Comparison of ENCODE assay signal across 9 cellular contexts in genomic region chr1:192538407-192539311, GRCh38. TPM values are rescaled to one million over a fixed set of nuclear protein-coding genes. Genes with fewer than 3 reads are reported as not detected.
A peak's percentile ranks its signal among the peaks of the same experiment; 100 is the strongest.
DNase-seq lines count a peak whose midpoint lies in the region; ATAC-seq and TF ChIP-seq lines count a peak whose summit lies in the region.
"Had no signal": no experiment of that assay in that cellular context is flagged by ENCODE, and none has a peak within 500 bp of the region (broad histone marks: within the 10 kb centered on the region; RNA-seq: fewer than 3 reads in every experiment).

No MANE protein-coding gene starts in this region.

- ATAC-seq in GM19397 (IDR thresholded peaks at IDR 0.05; ENCODE audit: unreplicated experiment) (peak; percentile 90), HG03378 (IDR thresholded peaks at IDR 0.05; ENCODE audit: unreplicated experiment) (peak; percentile 87)

- peak overlapping the region; percentile 5; the same call in 1 of the 2 replicates for H3K27ac ChIP-seq in BLaER1
- peak overlapping the region in 17 of 59 donors; percentile 4 to 62 (median 24) for H3K27ac ChIP-seq in dorsolateral prefrontal cortex
- H3K27ac ChIP-seq: HL-60 had no signal

- no peaks in the 10 kb centered on the region for H4K20me1 ChIP-seq in BLaER1

- H3K4me3 Mint-ChIP-seq in activated naive CD8-positive, alpha-beta T cell treated with anti-CD3 and anti-CD28 coated beads for 36 hours = no peak overlapping the region

- H3K4me2 ChIP-seq in BLaER1 = peak overlapping the region; percentile 51

- no peak overlapping the region for H3K9ac ChIP-seq in BLaER1

- no peak for DNase-seq in activated naive CD8-positive, alpha-beta T cell treated with anti-CD3 and anti-CD28 coated beads for 36 hours
- peak; percentile 47 for DNase-seq in myocyte (ENCODE audit: low read depth)
- DNase-seq in NCI-H226 = no peak
- no peak for DNase-seq in dorsolateral prefrontal cortex
- no peak for DNase-seq in COLO668 (lab: John Stamatoyannopoulos, UW; ENCODE audit: unreplicated experiment)

- H3K27ac Mint-ChIP-seq in activated naive CD8-positive, alpha-beta T cell treated with anti-CD3 and anti-CD28 coated beads for 36 hours = peak overlapping the region; percentile 68

- peaks cover 10% of the 10 kb centered on the region for H3K9me3 ChIP-seq in BLaER1

- intact Hi-C loops in dorsolateral prefrontal cortex (cut with DNase I) = no loop called here

- no peak overlapping the region for H3K4me3 ChIP-seq in BLaER1
- peak overlapping the region in 1 of 59 donors; percentile 4 for H3K4me3 ChIP-seq in dorsolateral prefrontal cortex

- H3K27me3 ChIP-seq in BLaER1 (no peaks in the 10 kb centered on the region), dorsolateral prefrontal cortex (no peaks in the 10 kb centered on the region)

- H3K4me1 Mint-ChIP-seq in activated naive CD8-positive, alpha-beta T cell treated with anti-CD3 and anti-CD28 coated beads for 36 hours = peaks cover 22% of the 10 kb centered on the region

- peaks cover 2% of the 10 kb centered on the region for H3K36me3 Mint-ChIP-seq in activated naive CD8-positive, alpha-beta T cell treated with anti-CD3 and anti-CD28 coated beads for 36 hours

- H3K27me3 Mint-ChIP-seq in activated naive CD8-positive, alpha-beta T cell treated with anti-CD3 and anti-CD28 coated beads for 36 hours = no peaks in the 10 kb centered on the region

- no peaks in the 10 kb centered on the region for H3K36me3 ChIP-seq in BLaER1

- H3K4me1 ChIP-seq in BLaER1 = peaks cover 17% of the 10 kb centered on the region

- TF ChIP-seq CTCF in dorsolateral prefrontal cortex (IDR thresholded peaks at IDR 0.05 in 54 of 56, conservative IDR thresholded peaks at IDR 0.05 in 2 of 56; ENCODE audit: low read depth in 1 of 56, partially characterized antibody in 56 of 56) = no peak

- H3K9me3 Mint-ChIP-seq in activated naive CD8-positive, alpha-beta T cell treated with anti-CD3 and anti-CD28 coated beads for 36 hours = peaks cover 4% of the 10 kb centered on the region

RNA-seq across cellular contexts. Expression of gene RGS1, which starts 36.9 kb away (rescaled TPM):
- 1 to 10 TPM; 8.4 to 9.4 TPM for total RNA-seq in activated naive CD8-positive, alpha-beta T cell treated with anti-CD3 and anti-CD28 coated beads for 36 hours
- 0.43 TPM in 1 of 2 replicates, not detected in the other for total RNA-seq in myocyte
- polyA plus RNA-seq in myocyte (2012) = 0.04 TPM
- 100 to 1,000 TPM in 6 of 120 experiments, 10 to 100 TPM in 87, 1 to 10 TPM in 27; 1.8 to 176 (median 19.2) TPM for total RNA-seq in dorsolateral prefrontal cortex
